In genomic region chr1:31811605-31812004, GRCh38 we compare ENCODE assay signal across 9 cellular contexts. TPM values are rescaled to one million over a fixed set of nuclear protein-coding genes. Genes with fewer than 3 reads are reported as not detected.
DNase-seq lines count a peak whose midpoint lies in the region; ATAC-seq and TF ChIP-seq lines count a peak whose summit lies in the region.
"Had no signal": no experiment of that assay in that cellular context is flagged by ENCODE, and none has a peak within 500 bp of the region (broad histone marks: within the 10 kb centered on the region; RNA-seq: fewer than 3 reads in every experiment).

No MANE protein-coding gene starts in this region.

- peaks cover 11% of the 10 kb centered on the region for H3K4me1 Mint-ChIP-seq in activated CD8-positive, alpha-beta T cell treated with anti-CD3 and anti-CD28 coated beads for 36 hours (ENCODE audit: low read depth)
- peaks cover 5 to 9% (median 6%) of the 10 kb centered on the region in 4 donors for H3K4me1 Mint-ChIP-seq in naive thymus-derived CD8-positive, alpha-beta T cell

- DNase-seq in AG08395 (ENCODE audit: low spot score) (peak; percentile 75), NCI-H1092 treated with DMSO at 0.1 percent for 48 hours (lab: John Stamatoyannopoulos, UW) (peak; percentile 62), T1000 (lab: John Stamatoyannopoulos, UW) (peak; percentile 12), iPS-NIHi11 (ENCODE audit: low spot score) (peak; percentile 71)
- no peak for DNase-seq in activated CD8-positive, alpha-beta T cell treated with anti-CD3 and anti-CD28 coated beads for 36 hours
- DNase-seq in naive thymus-derived CD8-positive, alpha-beta T cell: no peak

- CTCF ChIA-PET in activated CD8-positive, alpha-beta T cell treated with anti-CD3 and anti-CD28 coated beads for 36 hours (lab: Charles Lee): interaction anchor here (1.1 to 9.6 kb wide), 2 partner anchors 11 to 152 kb away, joined by 4 to 88 read pairs; no protein-coding TSS in a partner anchor

- H3K4me3 Mint-ChIP-seq in activated CD8-positive, alpha-beta T cell treated with anti-CD3 and anti-CD28 coated beads for 36 hours: no peak overlapping the region
- no peak overlapping the region for H3K4me3 Mint-ChIP-seq in naive thymus-derived CD8-positive, alpha-beta T cell
- H3K4me3 Mint-ChIP-seq: T-helper 2 cell treated with Interferon-gamma antibody and Interleukin-4, amounts not matched to agents 5 μg/mL and 100 μg/mL, for 36 hours had no signal

- H3K27me3 Mint-ChIP-seq in activated CD8-positive, alpha-beta T cell treated with anti-CD3 and anti-CD28 coated beads for 36 hours: no peaks in the 10 kb centered on the region
- no peaks in the 10 kb centered on the region for H3K27me3 Mint-ChIP-seq in naive thymus-derived CD8-positive, alpha-beta T cell

- H3K36me3 Mint-ChIP-seq in activated CD8-positive, alpha-beta T cell treated with anti-CD3 and anti-CD28 coated beads for 36 hours (ENCODE audit: low read depth): no peaks in the 10 kb centered on the region
- H3K36me3 Mint-ChIP-seq in naive thymus-derived CD8-positive, alpha-beta T cell: no peaks in the 10 kb centered on the region

- H3K9me3 Mint-ChIP-seq in activated CD8-positive, alpha-beta T cell treated with anti-CD3 and anti-CD28 coated beads for 36 hours: no peaks in the 10 kb centered on the region
- no peaks in the 10 kb centered on the region for H3K9me3 Mint-ChIP-seq in naive thymus-derived CD8-positive, alpha-beta T cell
- H3K9me3 Mint-ChIP-seq: T-helper 2 cell treated with Interferon-gamma antibody and Interleukin-4, amounts not matched to agents 5 μg/mL and 100 μg/mL, for 36 hours had no signal

- POLR2A ChIA-PET in activated CD8-positive, alpha-beta T cell treated with anti-CD3 and anti-CD28 coated beads for 36 hours (lab: Charles Lee): interaction anchor here (0.6 to 0.9 kb wide), 3 partner anchors 132 to 538 kb away, joined by 3 to 5 read pairs (median 4); no protein-coding TSS in a partner anchor
- POLR2A ChIA-PET in naive thymus-derived CD8-positive, alpha-beta T cell (lab: Charles Lee): interaction anchor here (1.7 kb wide), 1 partner anchor 15 kb away, joined by 5 read pairs; no protein-coding TSS in a partner anchor

- TF ChIP-seq CTCF in activated CD8-positive, alpha-beta T cell treated with anti-CD3 and anti-CD28 coated beads for 36 hours (IDR thresholded peaks at IDR 0.05): no peak

- ATAC-seq in GM19023 (IDR thresholded peaks at IDR 0.05; ENCODE audit: unreplicated experiment): no peak
- no peak for ATAC-seq in HG03097 (IDR thresholded peaks at IDR 0.05; ENCODE audit: low FRiP score, unreplicated experiment)
- ATAC-seq in activated CD8-positive, alpha-beta T cell treated with anti-CD3 and anti-CD28 coated beads for 36 hours: no peak
- no peak for ATAC-seq in naive thymus-derived CD8-positive, alpha-beta T cell

- intact Hi-C loops in activated CD8-positive, alpha-beta T cell treated with anti-CD3 and anti-CD28 coated beads for 36 hours (cut with micrococcal nuclease): no loop called here

- no peak overlapping the region for H3K27ac Mint-ChIP-seq in activated CD8-positive, alpha-beta T cell treated with anti-CD3 and anti-CD28 coated beads for 36 hours
- H3K27ac Mint-ChIP-seq in naive thymus-derived CD8-positive, alpha-beta T cell: no peak overlapping the region
- H3K27ac Mint-ChIP-seq: T-helper 2 cell treated with Interferon-gamma antibody and Interleukin-4, amounts not matched to agents 5 μg/mL and 100 μg/mL, for 36 hours had no signal

RNA-seq across cellular contexts. Expression of gene SPOCD1, which starts 4.2 kb away (rescaled TPM):
- total RNA-seq in activated CD8-positive, alpha-beta T cell treated with anti-CD3 and anti-CD28 coated beads for 36 hours: not detected
- total RNA-seq in naive thymus-derived CD8-positive, alpha-beta T cell: under 1 TPM in 1 of 2 experiments, not detected in 1; 0.36 TPM
- polyA plus RNA-seq in naive thymus-derived CD8-positive, alpha-beta T cell: not detected

RNA-seq across cellular contexts. Expression of gene ADGRB2, which starts 47.5 kb away (rescaled TPM):
- total RNA-seq in activated CD8-positive, alpha-beta T cell treated with anti-CD3 and anti-CD28 coated beads for 36 hours: under 1 TPM; 0.54 to 0.56 TPM
- total RNA-seq in naive thymus-derived CD8-positive, alpha-beta T cell: under 1 TPM in 1 of 2 experiments, not detected in 1; 0.18 TPM
- polyA plus RNA-seq in naive thymus-derived CD8-positive, alpha-beta T cell: under 1 TPM in 2 of 3 donors, not detected in 1; 0.05 to 0.10 TPM

Comparison
In these comparisons a context has a peak if more than half of its experiments do, and no peak if none do; other contexts are left out.
1. DNase-seq: peak in AG08395 (single experiment), NCI-H1092 treated with DMSO at 0.1 percent for 48 hours (single experiment), T1000 (single experiment) and iPS-NIHi11 (single experiment); none in activated CD8-positive, alpha-beta T cell treated with anti-CD3 and anti-CD28 coated beads for 36 hours (single experiment) and naive thymus-derived CD8-positive, alpha-beta T cell (0 of 10).